In genomic region chr2:231680992-231681852, GRCh38 we compare ENCODE assay signal across 1 cellular context.
TF ChIP-seq lines count a peak whose summit lies in the region.

No MANE protein-coding gene starts in this region.

TF ChIP-seq in HepG2, 621 proteins besides CTCF, POLR2A, EP300 and RAD21 (continued from another document and continues in another):
- peak; percentile 71 for TF ChIP-seq POGK (CRISPR knock-in tag; conservative IDR thresholded peaks at IDR 0.05)
- peak; percentile 99 for TF ChIP-seq BRF2 (CRISPR knock-in tag; IDR thresholded peaks at IDR 0.05)
- peak; percentile 2; the same call in 1 of the 2 replicates for TF ChIP-seq ARNTL (CRISPR knock-in tag; IDR thresholded peaks at IDR 0.05)
- TF ChIP-seq ZNF549 (CRISPR knock-in tag; IDR thresholded peaks at IDR 0.05): peak; percentile 83
- TF ChIP-seq SALL1 (CRISPR knock-in tag; IDR thresholded peaks at IDR 0.05): peak; percentile 83
- no peak for TF ChIP-seq ZNF576 (CRISPR knock-in tag; IDR thresholded peaks at IDR 0.05)
- no peak for TF ChIP-seq REXO4 (CRISPR knock-in tag; IDR thresholded peaks at IDR 0.05; ENCODE audit: borderline replicate concordance)
- TF ChIP-seq MEF2D (CRISPR knock-in tag; IDR thresholded peaks at IDR 0.05): 0 out of 2 replicates have a peak, but pooled peaks have one; percentile 11
- no peak for TF ChIP-seq ZZZ3 (CRISPR knock-in tag; IDR thresholded peaks at IDR 0.05; ENCODE audit: borderline replicate concordance)
- peak; percentile 79 for TF ChIP-seq ZNF687 (CRISPR knock-in tag; IDR thresholded peaks at IDR 0.05)
- peak; percentile 4; the same call in 1 of the 2 replicates for TF ChIP-seq ZNF205 (CRISPR knock-in tag; IDR thresholded peaks at IDR 0.05)
- TF ChIP-seq HDAC2 (CRISPR knock-in tag; IDR thresholded peaks at IDR 0.05): peak; percentile 59
- peak; percentile 26; the same call in 1 of the 2 replicates for TF ChIP-seq ZNF792 (CRISPR knock-in tag; IDR thresholded peaks at IDR 0.05)
- peak; percentile 94 for TF ChIP-seq POLR2G (IDR thresholded peaks at IDR 0.05; ENCODE audit: low read depth, low read length)
- peak; percentile 94 for TF ChIP-seq HNF4A (CRISPR knock-in tag; IDR thresholded peaks at IDR 0.05)
- TF ChIP-seq ZNF672 (CRISPR knock-in tag; IDR thresholded peaks at IDR 0.05): no peak
- TF ChIP-seq TOE1 (CRISPR knock-in tag; IDR thresholded peaks at IDR 0.05): peak; percentile 32; the same call in 1 of the 2 replicates
- TF ChIP-seq HIC2 (CRISPR knock-in tag; IDR thresholded peaks at IDR 0.05; ENCODE audit: low read depth): peak; percentile 95
- peak; percentile 83; the same call in 1 of the 2 replicates for TF ChIP-seq WIZ (CRISPR knock-in tag; IDR thresholded peaks at IDR 0.05)
- TF ChIP-seq ARID4A (CRISPR knock-in tag; IDR thresholded peaks at IDR 0.05; ENCODE audit: borderline replicate concordance): peak; percentile 74
- TF ChIP-seq ZSCAN31 (CRISPR knock-in tag; IDR thresholded peaks at IDR 0.05; ENCODE audit: low read depth): peak; percentile 61; the same call in 1 of the 2 replicates
- TF ChIP-seq THAP11 (CRISPR knock-in tag; IDR thresholded peaks at IDR 0.05): peak; percentile 70
- TF ChIP-seq ZBTB2 (CRISPR knock-in tag; IDR thresholded peaks at IDR 0.05; ENCODE audit: low read depth): peak; percentile 98
- peak; percentile 52 for TF ChIP-seq ZNF883 (CRISPR knock-in tag; IDR thresholded peaks at IDR 0.05; ENCODE audit: not compliant biosample characterization)
- peak; percentile 43; the same call in 1 of the 2 replicates for TF ChIP-seq ZNF572 (CRISPR knock-in tag; IDR thresholded peaks at IDR 0.05)
- peak; percentile 95 for TF ChIP-seq ZBED4 (CRISPR knock-in tag; IDR thresholded peaks at IDR 0.05; ENCODE audit: borderline replicate concordance)
- TF ChIP-seq FOXC1 (CRISPR knock-in tag; IDR thresholded peaks at IDR 0.05; ENCODE audit: borderline replicate concordance): no peak; the same call in 1 of the 2 replicates
- no peak for TF ChIP-seq ZNF703 (CRISPR knock-in tag; IDR thresholded peaks at IDR 0.05; ENCODE audit: borderline replicate concordance)
- peak; percentile 53; the same call in 1 of the 2 replicates for TF ChIP-seq TBX3 (IDR thresholded peaks at IDR 0.05; ENCODE audit: borderline replicate concordance)
- TF ChIP-seq AKAP8 (CRISPR knock-in tag; IDR thresholded peaks at IDR 0.05): peak; percentile 96; the same call in 1 of the 2 replicates
- peak; percentile 48 for TF ChIP-seq FOXP4 (CRISPR knock-in tag; IDR thresholded peaks at IDR 0.05)
- peak; percentile 45; the same call in 1 of the 2 replicates for TF ChIP-seq ZNF770 (CRISPR knock-in tag; IDR thresholded peaks at IDR 0.05)
